ENCODE assay signal across 20 cellular contexts in genomic region chr6:165218816-165219215, GRCh38.
DNase-seq lines count a peak whose midpoint lies in the region; ATAC-seq and TF ChIP-seq lines count a peak whose summit lies in the region.
"Had no signal": no experiment of that assay in that cellular context is flagged by ENCODE, and none has a peak within 500 bp of the region (broad histone marks: within the 10 kb centered on the region; RNA-seq: fewer than 3 reads in every experiment).

No MANE protein-coding gene starts in this region.

- H3K9me3 Mint-ChIP-seq in GM23338, result peaks cover 3% of the 10 kb centered on the region; the same call in 1 of the 3 replicates

- no peaks in the 10 kb centered on the region for H3K4me1 ChIP-seq in GM23338 (ENCODE audit: insufficient read depth)
- H3K4me1 ChIP-seq: gastroesophageal sphincter had no signal

- no peak overlapping the region for H3K27ac ChIP-seq in GM23338 (ENCODE audit: low read depth)
- H3K27ac ChIP-seq: gastroesophageal sphincter, ovary, skin epidermis, WERI-Rb-1 had no signal

- H3K27me3 Mint-ChIP-seq in GM23338 (ENCODE audit: insufficient read depth, low read depth, poor library complexity), result no peaks in the 10 kb centered on the region
- H3K27me3 Mint-ChIP-seq: activated naive CD8-positive, alpha-beta T cell had no signal

- no peaks in the 10 kb centered on the region for H3K9me2 ChIP-seq in GM23338 (ENCODE audit: insufficient read depth)

- H3F3A ChIP-seq in GM23338 (replicated peaks; ENCODE audit: low read depth), result no peaks in the 10 kb centered on the region

- TF ChIP-seq CTCF in foreskin fibroblast (IDR thresholded peaks at IDR 0.05; ENCODE audit: low read depth, low read length) (no peak), GM23338 (conservative IDR thresholded peaks at IDR 0.05; ENCODE audit: low read depth in 2 of 2) (no peak)

- H3K36me3 ChIP-seq in GM23338 (ENCODE audit: insufficient read depth), result no peaks in the 10 kb centered on the region
- H3K36me3 ChIP-seq: gastroesophageal sphincter, ovary, WERI-Rb-1 had no signal

- ATAC-seq in GM23338, result no peak
- ATAC-seq: gastroesophageal sphincter, GM12878 had no signal

- DNase-seq in AG08395 (ENCODE audit: low spot score) (peak; percentile 79), HS-5 (ENCODE audit: low read depth) (peak; percentile 62), amniotic epithelial cell (ENCODE audit: low read depth) (peak; percentile 3), foreskin fibroblast (peak; percentile 0 to 1), GM23338 (ENCODE audit: low spot score) (no peak), dermis blood vessel endothelial cell (no peak), T-helper 2 cell (no peak), NCI-H774 (lab: John Stamatoyannopoulos, UW) (no peak)
- DNase-seq: activated CD8-positive, alpha-beta memory T cell treated with anti-CD3 and anti-CD28 coated beads for 24 hours; central memory CD4-positive, alpha-beta T cell; COR-L47; effector memory CD4-positive, alpha-beta T cell; NCI-H69; ovary; stimulated activated CD4-positive, alpha-beta T cell treated with anti-CD3 and anti-CD28 coated beads, Interleukin-4, amount 100 ng/mL, for 24 hours; WERI-Rb-1 had no signal

- H3K36me3 Mint-ChIP-seq in GM23338 (ENCODE audit: low read depth), result no peaks in the 10 kb centered on the region
- H3K36me3 Mint-ChIP-seq: activated naive CD8-positive, alpha-beta T cell had no signal

- H3K27ac Mint-ChIP-seq in GM23338, result no peak overlapping the region
- H3K27ac Mint-ChIP-seq: activated naive CD8-positive, alpha-beta T cell had no signal

- H3K27me3 ChIP-seq in GM23338 (ENCODE audit: insufficient read depth), result no peaks in the 10 kb centered on the region
- H3K27me3 ChIP-seq: gastroesophageal sphincter, ovary had no signal

- no peak overlapping the region for H3K4me3 ChIP-seq in foreskin fibroblast (ENCODE audit: low read depth in 1 of 2, low read length in 2 of 2)
- no peak overlapping the region for H3K4me3 ChIP-seq in GM23338
- H3K4me3 ChIP-seq: gastroesophageal sphincter, GM12878, ovary, skin epidermis had no signal

- H3K79me2 ChIP-seq in GM23338 (replicated peaks; ENCODE audit: insufficient read depth), result no peaks in the 10 kb centered on the region

- no peak overlapping the region for H3K4me2 ChIP-seq in GM23338

- H2AFZ ChIP-seq in GM23338, result no peak overlapping the region

- H4K20me1 ChIP-seq in GM23338 (replicated peaks; ENCODE audit: insufficient read depth), result no peaks in the 10 kb centered on the region

- no peak overlapping the region for H3K4me3 Mint-ChIP-seq in GM23338
- H3K4me3 Mint-ChIP-seq: activated naive CD8-positive, alpha-beta T cell had no signal

- H3K4me1 Mint-ChIP-seq in GM23338, result no peaks in the 10 kb centered on the region

TF ChIP-seq in GM23338, 12 proteins besides CTCF, POLR2A, EP300 and RAD21 (continues in another document):
- TF ChIP-seq EZH2 (IDR thresholded peaks at IDR 0.05; ENCODE audit: low read depth, unreplicated experiment), result no peak
- TF ChIP-seq STAT1 (IDR thresholded peaks at IDR 0.05; ENCODE audit: unreplicated experiment), result no peak
- no peak for TF ChIP-seq ETS1 (IDR thresholded peaks at IDR 0.05)
- TF ChIP-seq JUNB (IDR thresholded peaks at IDR 0.05; ENCODE audit: unreplicated experiment), result no peak
- TF ChIP-seq ZNF462 (CRISPR knock-in tag; IDR thresholded peaks at IDR 0.05), result no peak
- TF ChIP-seq EZH2phosphoT487 (IDR thresholded peaks at IDR 0.05; ENCODE audit: unreplicated experiment), result no peak
- no peak for TF ChIP-seq ZNF114 (CRISPR knock-in tag; IDR thresholded peaks at IDR 0.05)
- TF ChIP-seq REST (IDR thresholded peaks at IDR 0.05; ENCODE audit: unreplicated experiment), result no peak
- no peak for TF ChIP-seq ZNF331 (CRISPR knock-in tag; IDR thresholded peaks at IDR 0.05; ENCODE audit: low read depth)

Comparison
In these comparisons a context has a peak if more than half of its experiments do, and no peak if none do; other contexts are left out.
1. DNase-seq: peak in AG08395 (single experiment), HS-5 (single experiment), amniotic epithelial cell (single experiment) and foreskin fibroblast (2 of 2); none in GM23338 (single experiment), dermis blood vessel endothelial cell (single experiment), T-helper 2 cell (0 of 5) and NCI-H774 (single experiment).